In the genomic region with DNA sequence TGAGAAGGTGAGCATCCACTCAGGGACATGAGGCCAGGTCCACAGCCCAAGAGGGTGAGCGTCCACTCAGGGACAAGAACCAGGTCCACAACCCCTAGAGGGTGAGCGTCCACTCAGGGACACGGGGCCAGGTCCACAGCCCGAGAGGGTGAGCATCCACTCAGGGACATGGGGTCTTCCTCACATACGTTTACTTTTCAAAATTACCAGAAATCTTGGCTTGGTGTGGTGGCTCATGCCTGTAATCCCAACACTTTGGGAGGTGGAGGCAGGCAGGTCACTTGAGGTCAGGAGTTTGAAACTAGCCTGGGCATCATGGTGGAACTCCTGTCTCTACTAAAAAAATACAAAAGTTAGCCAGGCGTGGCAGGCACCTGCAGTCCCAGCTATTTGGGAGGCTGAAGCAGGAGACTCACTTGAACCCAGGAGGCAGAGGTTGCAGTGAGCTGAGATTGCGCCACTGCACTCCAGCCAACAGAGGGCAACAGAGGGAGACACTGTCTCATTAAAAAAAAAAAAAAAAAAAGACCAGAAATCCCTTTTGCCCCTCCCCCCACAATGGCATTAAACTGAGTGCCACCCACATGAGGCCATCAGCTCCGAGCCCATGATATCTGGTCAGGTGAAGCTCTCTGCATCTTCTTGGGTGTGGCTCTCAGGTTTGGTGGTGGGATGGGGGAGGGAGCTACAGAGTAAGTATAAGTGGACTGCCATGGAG, we compare ENCODE assay signal across 14 cellular contexts. TPM values are rescaled to one million over a fixed set of nuclear protein-coding genes. Genes with fewer than 3 reads are reported as not detected.
DNase-seq lines count a peak whose midpoint lies in the region; ATAC-seq and TF ChIP-seq lines count a peak whose summit lies in the region.
"Had no signal": no experiment of that assay in that cellular context is flagged by ENCODE, and none has a peak within 500 bp of the region (broad histone marks: within the 10 kb centered on the region; RNA-seq: fewer than 3 reads in every experiment).

No MANE protein-coding gene starts in this region.

- H3K9me3 ChIP-seq in CD8-positive, alpha-beta T cell (ENCODE audit: low read length) = peaks cover 6% of the 10 kb centered on the region
- H3K9me3 ChIP-seq: SJCRH30, suprapubic skin had no signal

- intact Hi-C loops in CD8-positive, alpha-beta T cell (cut with DNase I, micrococcal nuclease) = loop anchor here in 1 of 2 experiments (2.0 kb wide), 1 partner anchor 69 kb away; no protein-coding TSS in a partner anchor

- peak overlapping the region; percentile 82 for H3K27ac Mint-ChIP-seq in CD8-positive, alpha-beta T cell
- peak overlapping the region; percentile 71 for H3K27ac Mint-ChIP-seq in activated T-helper 17 cell treated with anti-CD3 and anti-CD28 coated beads, Interleukin-2, amount 50 U/mL, for 72 hours
- no peak overlapping the region for H3K27ac Mint-ChIP-seq in mesothelial cell of epicardium

- CTCF ChIA-PET in CD8-positive, alpha-beta T cell (lab: Charles Lee) = interaction anchor here (1.2 to 1.5 kb wide), 3 partner anchors 8 to 141 kb away, joined by 3 to 5 read pairs (median 3); no protein-coding TSS in a partner anchor
- CTCF ChIA-PET in HEK293T (lab: Yijun Ruan, JAX) = interaction anchor here (0.7 to 1.0 kb wide), 2 partner anchors 8 to 57 kb away, joined by 3 read pairs; no protein-coding TSS in a partner anchor

- peaks cover 24% of the 10 kb centered on the region for H3K4me1 ChIP-seq in CD8-positive, alpha-beta T cell (ENCODE audit: insufficient read depth, low read length)
- H3K4me1 ChIP-seq: SJCRH30 had no signal

- no peak overlapping the region for H3K4me3 Mint-ChIP-seq in CD8-positive, alpha-beta T cell
- no peak overlapping the region for H3K4me3 Mint-ChIP-seq in activated T-helper 17 cell treated with anti-CD3 and anti-CD28 coated beads, Interleukin-2, amount 50 U/mL, for 72 hours
- H3K4me3 Mint-ChIP-seq in mesothelial cell of epicardium = no peak overlapping the region
- H3K4me3 Mint-ChIP-seq: central memory CD8-positive, alpha-beta T cell had no signal

- peaks cover 4% of the 10 kb centered on the region for H3K36me3 Mint-ChIP-seq in CD8-positive, alpha-beta T cell
- H3K36me3 Mint-ChIP-seq in activated T-helper 17 cell treated with anti-CD3 and anti-CD28 coated beads, Interleukin-2, amount 50 U/mL, for 72 hours (ENCODE audit: low read depth) = no peaks in the 10 kb centered on the region
- peaks cover 6% of the 10 kb centered on the region for H3K36me3 Mint-ChIP-seq in mesothelial cell of epicardium

- H3K27me3 ChIP-seq in CD8-positive, alpha-beta T cell (ENCODE audit: insufficient read depth, low read length) = no peaks in the 10 kb centered on the region
- H3K27me3 ChIP-seq: SJCRH30, suprapubic skin had no signal

- no peak for ATAC-seq in CD8-positive, alpha-beta T cell
- no peak for ATAC-seq in activated T-helper 17 cell treated with anti-CD3 and anti-CD28 coated beads, Interleukin-2, amount 50 U/mL, for 72 hours (replicated peaks)
- no peak for ATAC-seq in GM19397 (IDR thresholded peaks at IDR 0.05; ENCODE audit: unreplicated experiment)

- in situ Hi-C loops in ACHN (cut with HindIII; ENCODE audit: low pct_ligation_motif_present, low pct_unique_long_range_greater_than_20kb, low sequenced_read_pairs) = no loop called here

- H3K27me3 Mint-ChIP-seq in CD8-positive, alpha-beta T cell (ENCODE audit: low read depth) = no peaks in the 10 kb centered on the region
- H3K27me3 Mint-ChIP-seq in activated T-helper 17 cell treated with anti-CD3 and anti-CD28 coated beads, Interleukin-2, amount 50 U/mL, for 72 hours = no peaks in the 10 kb centered on the region
- H3K27me3 Mint-ChIP-seq in mesothelial cell of epicardium (ENCODE audit: low read depth) = peaks cover 4% of the 10 kb centered on the region
- H3K27me3 Mint-ChIP-seq: central memory CD8-positive, alpha-beta T cell had no signal

- H3K36me3 ChIP-seq in CD8-positive, alpha-beta T cell (ENCODE audit: insufficient read depth, low read length) = no peaks in the 10 kb centered on the region
- H3K36me3 ChIP-seq: SJCRH30, suprapubic skin had no signal

- TF ChIP-seq CTCF in CD8-positive, alpha-beta T cell (IDR thresholded peaks at IDR 0.05) = no peak
- TF ChIP-seq CTCF in mesothelial cell of epicardium (IDR thresholded peaks at IDR 0.05; ENCODE audit: unreplicated experiment) = peak; percentile 28

- no peak for DNase-seq in CD8-positive, alpha-beta T cell
- no peak for DNase-seq in HEK293T (ENCODE audit: extremely low spot score)
- no peak for DNase-seq in mesothelial cell of epicardium (ENCODE audit: low spot score in 2 of 2, unreplicated experiment in 2 of 2)
- DNase-seq in stimulated activated CD4-positive, alpha-beta T cell treated with anti-CD3 and anti-CD28 coated beads, Interleukin-4, amount 100 ng/mL, for 4 hours = no peak
- no peak for DNase-seq in ACHN
- no peak for DNase-seq in DMS79 (lab: John Stamatoyannopoulos, UW)
- DNase-seq: GOT3, NCI-H146, NCI-H526 treated with DMSO at 0.1 percent for 48 hours had no signal

- POLR2A ChIA-PET in CD8-positive, alpha-beta T cell (lab: Charles Lee) = interaction anchor here (0.7 to 2.1 kb wide), 3 partner anchors 9 to 80 kb away, joined by 3 to 17 read pairs (median 4); a partner anchor contains a TSS
- POLR2A ChIA-PET in HEK293T (lab: Yijun Ruan, JAX) = no interaction called here

- no peak overlapping the region for H3K4me3 ChIP-seq in CD8-positive, alpha-beta T cell (ENCODE audit: low read depth, low read length)
- H3K4me3 ChIP-seq: SJCRH30, suprapubic skin had no signal

- peaks cover 37% of the 10 kb centered on the region for H3K4me1 Mint-ChIP-seq in CD8-positive, alpha-beta T cell (ENCODE audit: low read depth)
- H3K4me1 Mint-ChIP-seq in activated T-helper 17 cell treated with anti-CD3 and anti-CD28 coated beads, Interleukin-2, amount 50 U/mL, for 72 hours = peaks cover 27% of the 10 kb centered on the region
- H3K4me1 Mint-ChIP-seq in mesothelial cell of epicardium = no peaks in the 10 kb centered on the region

- no peak overlapping the region for H3K27ac ChIP-seq in CD8-positive, alpha-beta T cell (ENCODE audit: low read depth, low read length)
- H3K27ac ChIP-seq: SJCRH30, suprapubic skin had no signal

- peaks cover 10% of the 10 kb centered on the region for H3K9me3 Mint-ChIP-seq in CD8-positive, alpha-beta T cell
- H3K9me3 Mint-ChIP-seq in activated T-helper 17 cell treated with anti-CD3 and anti-CD28 coated beads, Interleukin-2, amount 50 U/mL, for 72 hours = peaks cover 13% of the 10 kb centered on the region
- peaks cover 24% of the 10 kb centered on the region for H3K9me3 Mint-ChIP-seq in mesothelial cell of epicardium
- H3K9me3 Mint-ChIP-seq: central memory CD8-positive, alpha-beta T cell had no signal

TF ChIP-seq in HEK293T, 16 proteins besides CTCF, POLR2A, EP300 and RAD21:
- no peak for TF ChIP-seq ELF4 (IDR thresholded peaks at IDR 0.05)
- TF ChIP-seq SP1 (IDR thresholded peaks at IDR 0.05) = no peak
- peak; percentile 83 for TF ChIP-seq ZNF384 (IDR thresholded peaks at IDR 0.05)
TF ChIP-seq in HEK293T: peak in this region for 1.

RNA-seq across cellular contexts. Expression of a gene that starts 9.0 kb away (rescaled TPM):
- total RNA-seq in CD8-positive, alpha-beta T cell = 10 to 100 TPM; 67.9 to 70.7 TPM
- total RNA-seq in activated T-helper 17 cell treated with anti-CD3 and anti-CD28 coated beads, Interleukin-2, amount 50 U/mL, for 72 hours = 10 to 100 TPM; 55.7 to 66.5 TPM
- total RNA-seq in mesothelial cell of epicardium = 19.1 to 20.8 TPM (median 20.6 TPM) in 3 replicates
